In genomic region chr7:92547579-92547978, GRCh38 we compare ENCODE assay signal across 16 cellular contexts.
"Had no signal": no experiment of that assay in that cellular context is flagged by ENCODE, and none has a peak within 500 bp of the region (broad histone marks: within the 10 kb centered on the region; RNA-seq: fewer than 3 reads in every experiment).

No MANE protein-coding gene starts in this region.

- H3K27me3 Mint-ChIP-seq: activated CD8-positive, alpha-beta T cell treated with anti-CD3 and anti-CD28 coated beads for 36 hours; T-cell had no signal

- H3K4me3 Mint-ChIP-seq: activated CD8-positive, alpha-beta T cell treated with anti-CD3 and anti-CD28 coated beads for 36 hours; activated T-cell treated with anti-CD3 and anti-CD28 coated beads, Interleukin-2, amount 50 U/mL, for 72 hours; central memory CD8-positive, alpha-beta T cell; immature natural killer cell; memory B cell; nephron progenitor cell; stimulated activated effector memory CD8-positive, alpha-beta T cell treated with anti-CD3 and anti-CD28 coated beads, Interleukin-12 subunit alpha, Interleukin-12 subunit beta, amount 100 ng/mL, for 72 hours; T-cell had no signal

- H3K4me1 ChIP-seq: body of pancreas, transverse colon had no signal

- H3K4me1 Mint-ChIP-seq: central memory CD8-positive, alpha-beta T cell; immature natural killer cell; memory B cell; nephron progenitor cell; stimulated activated effector memory CD8-positive, alpha-beta T cell treated with anti-CD3 and anti-CD28 coated beads, Interleukin-12 subunit alpha, Interleukin-12 subunit beta, amount 100 ng/mL, for 72 hours; T-cell had no signal

- H3K27ac Mint-ChIP-seq: activated CD8-positive, alpha-beta T cell treated with anti-CD3 and anti-CD28 coated beads for 36 hours; activated T-cell treated with anti-CD3 and anti-CD28 coated beads, Interleukin-2, amount 50 U/mL, for 72 hours; immature natural killer cell; memory B cell; nephron progenitor cell; stimulated activated effector memory CD8-positive, alpha-beta T cell treated with anti-CD3 and anti-CD28 coated beads, Interleukin-12 subunit alpha, Interleukin-12 subunit beta, amount 100 ng/mL, for 72 hours; T-cell had no signal

- H3K36me3 Mint-ChIP-seq: immature natural killer cell; memory B cell; stimulated activated effector memory CD8-positive, alpha-beta T cell treated with anti-CD3 and anti-CD28 coated beads, Interleukin-12 subunit alpha, Interleukin-12 subunit beta, amount 100 ng/mL, for 72 hours; T-cell had no signal

- ATAC-seq: activated CD8-positive, alpha-beta T cell treated with anti-CD3 and anti-CD28 coated beads for 36 hours; body of pancreas; T-cell had no signal

- H3K4me3 ChIP-seq: body of pancreas, ovary, transverse colon had no signal

- H3K27ac ChIP-seq: body of pancreas, ovary, transverse colon had no signal

- H3K9me3 ChIP-seq: body of pancreas, ovary, transverse colon had no signal

- H3K9me3 Mint-ChIP-seq: activated CD8-positive, alpha-beta T cell treated with anti-CD3 and anti-CD28 coated beads for 36 hours; central memory CD8-positive, alpha-beta T cell; immature natural killer cell; stimulated activated effector memory CD8-positive, alpha-beta T cell treated with anti-CD3 and anti-CD28 coated beads, Interleukin-12 subunit alpha, Interleukin-12 subunit beta, amount 100 ng/mL, for 72 hours; T-cell had no signal

- H3K36me3 ChIP-seq: ovary, transverse colon had no signal

- H3K27me3 ChIP-seq: body of pancreas, ovary, transverse colon had no signal

- DNase-seq: activated CD8-positive, alpha-beta memory T cell treated with anti-CD3 and anti-CD28 coated beads, Interleukin-2, amount 50 U/mL, for 4 hours; activated CD8-positive, alpha-beta T cell treated with anti-CD3 and anti-CD28 coated beads for 36 hours; activated T-cell treated with anti-CD3 and anti-CD28 coated beads, Interleukin-2, amount 50 U/mL, for 72 hours; body of pancreas; cortex of kidney; effector CD8-positive, alpha-beta T cell; immature natural killer cell; nephron progenitor cell; ovary; small intestine; T-cell; T1000; transverse colon had no signal
